In the genomic region with DNA sequence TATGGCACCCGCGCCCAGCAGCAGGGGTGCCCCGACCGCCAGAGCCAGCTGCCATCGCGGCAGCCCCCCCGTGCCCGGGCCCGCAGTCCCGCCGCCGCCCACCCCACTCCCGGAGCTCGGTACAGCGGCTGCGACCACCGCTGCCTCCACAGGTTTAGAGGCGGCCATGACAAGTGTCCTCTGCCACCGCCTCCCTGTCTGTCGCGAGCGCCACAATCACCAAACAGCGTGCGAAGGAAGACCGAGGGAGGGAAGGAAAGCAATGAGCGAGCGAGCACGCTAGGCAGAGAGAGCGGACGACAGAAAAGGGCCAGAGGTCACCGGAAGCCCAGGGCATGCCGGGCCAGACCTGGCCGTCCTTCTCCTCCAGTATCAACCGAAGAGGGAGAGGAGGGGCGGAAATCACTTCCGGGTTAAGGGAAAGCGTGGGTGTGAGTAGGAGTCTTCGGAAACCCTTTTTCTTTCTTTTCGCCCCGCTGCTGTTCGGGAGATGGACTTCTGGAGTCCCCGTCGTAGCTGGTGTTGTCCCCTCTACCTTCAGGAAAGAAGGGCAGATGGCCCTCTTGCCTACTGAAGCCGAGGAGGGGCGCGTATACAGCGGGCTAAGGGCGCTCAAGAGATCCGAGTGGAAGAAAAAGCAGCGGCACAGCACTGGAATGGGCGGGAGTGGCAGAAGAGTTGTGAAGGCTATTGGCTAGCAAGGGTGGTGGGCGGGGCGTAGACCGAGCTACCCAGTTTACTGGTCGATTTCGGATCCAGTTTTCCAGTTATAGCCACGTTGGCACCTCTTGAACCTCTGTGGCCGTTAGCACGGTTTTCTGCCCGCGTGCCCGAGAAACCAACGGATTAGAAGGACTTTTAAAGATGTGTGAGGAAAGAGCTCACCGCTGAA, we compare ENCODE assay signal across 8 cellular contexts. TPM values are rescaled to one million over a fixed set of nuclear protein-coding genes. Genes with fewer than 3 reads are reported as not detected.
DNase-seq lines count a peak whose midpoint lies in the region; TF ChIP-seq lines count a peak whose summit lies in the region.

Gene LNP1 (plus strand): TSS at position 758 of the 892 bp plus-strand sequence. CDS start 28,191 bp downstream, outside the sequence.
Gene TOMM70 (minus strand): TSS at position 308 of the 892 bp plus-strand sequence. CDS start 140 bp downstream, at position 168.

- H3K27me3 Mint-ChIP-seq in HFFc6 (ENCODE audit: insufficient read depth) = no peaks in the 10 kb centered on the region
- no peaks in the 10 kb centered on the region for H3K27me3 Mint-ChIP-seq in activated naive CD4-positive, alpha-beta T cell treated with anti-CD3 and anti-CD28 coated beads, Interleukin-2, amount 10 ng/mL, durations not matched to agents 7 days and 5 days

- H3K27ac ChIP-seq in neutrophil = peak within 1 kb of the TSS; percentile 87
- H3K27ac ChIP-seq in substantia nigra (ENCODE audit: low read depth, low read length, poor library complexity, severe bottlenecking) = peak within 1 kb of the TSS; percentile 84

- TF ChIP-seq CTCF in HFFc6 (IDR thresholded peaks at IDR 0.05) (no peak), neutrophil (IDR thresholded peaks at IDR 0.05) (peak; percentile 23)

- no peaks in the 10 kb centered on the region for H3K9me3 Mint-ChIP-seq in HFFc6
- H3K9me3 Mint-ChIP-seq in activated naive CD4-positive, alpha-beta T cell treated with anti-CD3 and anti-CD28 coated beads, Interleukin-2, amount 10 ng/mL, durations not matched to agents 7 days and 5 days = peaks cover 4% of the 10 kb centered on the region

- CTCF ChIA-PET in activated naive CD4-positive, alpha-beta T cell treated with anti-CD3 and anti-CD28 coated beads, Interleukin-2, amount 10 ng/mL, durations not matched to agents 7 days and 5 days (lab: Charles Lee) = interaction anchor here (0.6 to 1.5 kb wide), 6 partner anchors 19 to 533 kb away, joined by 3 read pairs; no protein-coding TSS in a partner anchor

- H3K4me1 Mint-ChIP-seq in HFFc6 (ENCODE audit: low read depth) = peaks cover 85% of the 10 kb centered on the region
- peaks cover 64% of the 10 kb centered on the region for H3K4me1 Mint-ChIP-seq in activated naive CD4-positive, alpha-beta T cell treated with anti-CD3 and anti-CD28 coated beads, Interleukin-2, amount 10 ng/mL, durations not matched to agents 7 days and 5 days

- peak within 1 kb of the TSS; percentile 98 for H3K27ac Mint-ChIP-seq in HFFc6
- H3K27ac Mint-ChIP-seq in activated naive CD4-positive, alpha-beta T cell treated with anti-CD3 and anti-CD28 coated beads, Interleukin-2, amount 10 ng/mL, durations not matched to agents 7 days and 5 days = peak within 1 kb of the TSS; percentile 98

- in situ Hi-C loops in SK-MEL-5 (cut with HindIII; ENCODE audit: low pct_unique_long_range_greater_than_20kb, low sequenced_read_pairs) = no loop called here

- no peaks in the 10 kb centered on the region for H3K9me3 ChIP-seq in neutrophil

- DNase-seq in GM04504 (ENCODE audit: low read depth) (peak; percentile 90), HFFc6 (peak; percentile 93), NAMALWA (ENCODE audit: low spot score) (peak; percentile 96), SK-MEL-5 (ENCODE audit: low read depth, low spot score) (peak; percentile 98), germinal center (ENCODE audit: low spot score) (peak; percentile 90), substantia nigra (lab: John Stamatoyannopoulos, UW) (peak; percentile 76 to 100 (median 94))
- DNase-seq in activated naive CD4-positive, alpha-beta T cell treated with anti-CD3 and anti-CD28 coated beads, Interleukin-2, amount 10 ng/mL, durations not matched to agents 7 days and 5 days = peak; percentile 98

- peak within 1 kb of the TSS; percentile 90 for H3K4me3 Mint-ChIP-seq in HFFc6
- peak within 1 kb of the TSS; percentile 96 for H3K4me3 Mint-ChIP-seq in activated naive CD4-positive, alpha-beta T cell treated with anti-CD3 and anti-CD28 coated beads, Interleukin-2, amount 10 ng/mL, durations not matched to agents 7 days and 5 days

- no peaks in the 10 kb centered on the region for H3K27me3 ChIP-seq in neutrophil

- peaks cover 33% of the 10 kb centered on the region for H3K36me3 Mint-ChIP-seq in HFFc6 (ENCODE audit: low read depth)
- peaks cover 14% of the 10 kb centered on the region for H3K36me3 Mint-ChIP-seq in activated naive CD4-positive, alpha-beta T cell treated with anti-CD3 and anti-CD28 coated beads, Interleukin-2, amount 10 ng/mL, durations not matched to agents 7 days and 5 days

- H3K36me3 ChIP-seq in neutrophil = no peaks in the 10 kb centered on the region

- peak within 1 kb of the TSS; percentile 68 to 95 for H3K4me3 ChIP-seq in neutrophil (ENCODE audit: low read depth in 1 of 2, low read length in 1 of 2)

- peaks cover 22 to 24% of the 10 kb centered on the region in 2 experiments for H3K4me1 ChIP-seq in neutrophil (ENCODE audit: control insufficient read depth in 1 of 2, insufficient read depth in 1 of 2, low read depth in 1 of 2, low read length in 1 of 2)

RNA-seq across cellular contexts. Expression of gene LNP1, which starts in this region (rescaled TPM):
- 1 to 10 TPM; 1.1 to 2.7 (median 1.6) TPM for total RNA-seq in HFFc6 (2021; fragmentation: NEBNext Ultra II Directional; extraction: Animal tissue kit (Norgen Biotek cat#: 25700))
- total RNA-seq in SK-MEL-5 (2014; rRNA removed; shearing (Covaris generic)) = 3.1 and 3.2 TPM in 2 replicates
- 4.1 and 4.5 TPM in 2 replicates for polyA plus RNA-seq in SK-MEL-5 (2015; cell fraction: cytosol; rRNA removed)
- 1.8 and 4.6 TPM in 2 replicates for polyA plus RNA-seq in SK-MEL-5 (2015; cell fraction: nucleus; rRNA removed)

RNA-seq across cellular contexts. Expression of gene TOMM70, which starts in this region (rescaled TPM):
- total RNA-seq in HFFc6 (2021; fragmentation: NEBNext Ultra II Directional; extraction: Animal tissue kit (Norgen Biotek cat#: 25700)) = 10 to 100 TPM; 45.9 to 51.7 (median 48.7) TPM
- total RNA-seq in SK-MEL-5 (2014; rRNA removed; shearing (Covaris generic)) = 82.8 and 86.7 TPM in 2 replicates
- polyA plus RNA-seq in SK-MEL-5 (2015; cell fraction: cytosol; rRNA removed) = 52.4 and 72.4 TPM in 2 replicates
- polyA plus RNA-seq in SK-MEL-5 (2015; cell fraction: nucleus; rRNA removed) = 27.4 and 39.8 TPM in 2 replicates

Comparison
In these comparisons a context has a peak if more than half of its experiments do, and no peak if none do; other contexts are left out.
1. Peak in every context shown above with its lines: DNase-seq, H3K4me3 ChIP-seq and H3K27ac ChIP-seq.